Comparison of ENCODE assay signal across 16 cellular contexts in genomic region chr5:72383280-72384205, GRCh38.
A peak's percentile ranks its signal among the peaks of the same experiment; 100 is the strongest.
DNase-seq lines count a peak whose midpoint lies in the region; ATAC-seq, FAIRE-seq and TF ChIP-seq lines count a peak whose summit lies in the region.
"Had no signal": no experiment of that assay in that cellular context is flagged by ENCODE, and none has a peak within 500 bp of the region (broad histone marks: within the 10 kb centered on the region; RNA-seq: fewer than 3 reads in every experiment).

No MANE protein-coding gene starts in this region.

- H3K4me3 ChIP-seq in A549, result no peak overlapping the region
- no peak overlapping the region for H3K4me3 ChIP-seq in mammary epithelial cell (replicated peaks in 1 of 3; ENCODE audit: insufficient read depth in 1 of 3, low read depth in 2 of 3, low read length in 3 of 3)

- WGBS in A549 (ENCODE audit: missing lambda C conversion rate), result 48% methylated on average over 9 of the region's 9 CpGs
- 37% methylated on average over 9 of the region's 9 CpGs for WGBS in mammary epithelial cell (ENCODE audit: low coverage, missing lambda C conversion rate)

- DNase-seq in A549 (ENCODE audit: low read depth in 1 of 2, low spot score in 1 of 2) (peak; percentile 21 to 59), HT1080 (ENCODE audit: low read depth) (peak; percentile 69), mammary epithelial cell (no peak), islet precursor cell (peak; percentile 65)
- DNase-seq: activated CD4-positive, alpha-beta memory T cell treated with anti-CD3 and anti-CD28 coated beads for 36 hours; activated naive CD4-positive, alpha-beta T cell; DND-41; left colon; NCI-H2227 treated with DMSO at 0.1 percent for 48 hours; PC-3; T-helper 9 cell had no signal

- intact Hi-C loops in mammary epithelial cell (cut with micrococcal nuclease), result no loop called here

- H2AFZ ChIP-seq in mammary epithelial cell (ENCODE audit: low read depth, low read length), result peak overlapping the region; percentile 44

- no peak overlapping the region for H3K9ac ChIP-seq in mammary epithelial cell (ENCODE audit: insufficient read depth, low read length)

- peak overlapping the region; percentile 38 to 54; a peak in 5 of 6 replicates for H3K27ac ChIP-seq in A549
- no peak overlapping the region for H3K27ac ChIP-seq in mammary epithelial cell (ENCODE audit: insufficient read depth, low read depth, low read length)

- H3K36me3 ChIP-seq in mammary epithelial cell (ENCODE audit: insufficient read depth, low read length), result no peaks in the 10 kb centered on the region

- no peak for FAIRE-seq in A549 (lab: Jason Lieb, UNC)
- FAIRE-seq: colon had no signal

- H3K9me3 ChIP-seq in A549 (no peaks in the 10 kb centered on the region), mammary epithelial cell (replicated peaks; ENCODE audit: insufficient read depth, low read length) (no peaks in the 10 kb centered on the region)

- H3K79me2 ChIP-seq in mammary epithelial cell (ENCODE audit: insufficient read depth, low read length), result no peaks in the 10 kb centered on the region

- dilution Hi-C loops in mammary epithelial cell (cut with HindIII; ENCODE audit: low sequenced_read_pairs), result no loop called here

- in situ Hi-C loops in mammary epithelial cell (cut with MboI; ENCODE audit: low sequenced_read_pairs in 2 of 2), result no loop called here

- no peaks in the 10 kb centered on the region for H4K20me1 ChIP-seq in mammary epithelial cell (ENCODE audit: insufficient read depth, low read length)

- peaks cover 49% of the 10 kb centered on the region for H3K4me1 ChIP-seq in A549
- peaks cover 53% of the 10 kb centered on the region for H3K4me1 ChIP-seq in mammary epithelial cell (ENCODE audit: insufficient read depth, low read length)

- H3K4me2 ChIP-seq in A549 (peak overlapping the region; percentile 33; the same call in 2 of the 3 replicates), mammary epithelial cell (ENCODE audit: insufficient read depth, low read depth, low read length) (no peak overlapping the region)

- TF ChIP-seq EP300 in A549 (IDR thresholded peaks at IDR 0.05), result no peak

- TF ChIP-seq POLR2A in A549 (IDR thresholded peaks at IDR 0.05; ENCODE audit: low read length), result no peak

- no peak for TF ChIP-seq RAD21 in A549 (conservative IDR thresholded peaks at IDR 0.05 in 1 of 2, IDR thresholded peaks at IDR 0.05 in 1 of 2)

- POLR2A ChIA-PET in A549 (lab: Yijun Ruan, JAX), result no interaction called here

- BruUV-seq in mammary epithelial cell (replicated peaks; lab: Mats Ljungman, UMichigan), result no TSS peak

- ATAC-seq in A549 (peak; percentile 49 to 66; a peak in 3 of 6 replicates), HG02623 (IDR thresholded peaks at IDR 0.05; ENCODE audit: unreplicated experiment) (no peak), GM21576 (IDR thresholded peaks at IDR 0.05; ENCODE audit: unreplicated experiment) (no peak), GM19351 (IDR thresholded peaks at IDR 0.05; ENCODE audit: unreplicated experiment) (no peak), HG03097 (IDR thresholded peaks at IDR 0.05; ENCODE audit: low FRiP score, unreplicated experiment) (no peak)
- ATAC-seq: left colon, PC-3 had no signal

- no peak for TF ChIP-seq CTCF in A549 (IDR thresholded peaks at IDR 0.05)
- TF ChIP-seq CTCF in mammary epithelial cell (conservative IDR thresholded peaks at IDR 0.05 in 1 of 2, IDR thresholded peaks at IDR 0.05 in 1 of 2; ENCODE audit: extremely low read depth in 1 of 2, insufficient read depth in 1 of 2, low read depth in 1 of 2, low read length in 2 of 2), result no peak

- H3K27me3 ChIP-seq in mammary epithelial cell (ENCODE audit: insufficient read depth, low read length), result no peaks in the 10 kb centered on the region

- CTCF ChIA-PET in A549 (lab: Yijun Ruan, JAX) (interaction anchor here (1.4 to 1.5 kb wide), 2 partner anchors 11 to 17 kb away, joined by 3 to 4 read pairs; no protein-coding TSS in a partner anchor), mammary epithelial cell (lab: Charles Lee; ENCODE audit: low non-redundant PET) (no interaction called here)

TF ChIP-seq in A549, 52 proteins besides CTCF, POLR2A, EP300 and RAD21:
- TF ChIP-seq JUNB (IDR thresholded peaks at IDR 0.05), result no peak
- TF ChIP-seq MAX (IDR thresholded peaks at IDR 0.05), result peak; percentile 97
- 0 out of 2 replicates have a peak, but pooled peaks have one; percentile 25 for TF ChIP-seq HOXB13 (CRISPR knock-in tag; IDR thresholded peaks at IDR 0.05; ENCODE audit: low read depth)
- TF ChIP-seq ZFP36 (IDR thresholded peaks at IDR 0.05; ENCODE audit: borderline replicate concordance, partially characterized antibody), result peak; percentile 6
- TF ChIP-seq E2F6 (IDR thresholded peaks at IDR 0.05; ENCODE audit: borderline replicate concordance, low read depth), result peak; percentile 90

Comparison
In these comparisons a context has a peak if more than half of its experiments do, and no peak if none do; other contexts are left out.
1. ATAC-seq: peak in A549 (2 of 2); none in HG02623 (single experiment), GM21576 (single experiment), GM19351 (single experiment) and HG03097 (single experiment).